17 cellular contexts compared by ENCODE assay signal in the genomic region with DNA sequence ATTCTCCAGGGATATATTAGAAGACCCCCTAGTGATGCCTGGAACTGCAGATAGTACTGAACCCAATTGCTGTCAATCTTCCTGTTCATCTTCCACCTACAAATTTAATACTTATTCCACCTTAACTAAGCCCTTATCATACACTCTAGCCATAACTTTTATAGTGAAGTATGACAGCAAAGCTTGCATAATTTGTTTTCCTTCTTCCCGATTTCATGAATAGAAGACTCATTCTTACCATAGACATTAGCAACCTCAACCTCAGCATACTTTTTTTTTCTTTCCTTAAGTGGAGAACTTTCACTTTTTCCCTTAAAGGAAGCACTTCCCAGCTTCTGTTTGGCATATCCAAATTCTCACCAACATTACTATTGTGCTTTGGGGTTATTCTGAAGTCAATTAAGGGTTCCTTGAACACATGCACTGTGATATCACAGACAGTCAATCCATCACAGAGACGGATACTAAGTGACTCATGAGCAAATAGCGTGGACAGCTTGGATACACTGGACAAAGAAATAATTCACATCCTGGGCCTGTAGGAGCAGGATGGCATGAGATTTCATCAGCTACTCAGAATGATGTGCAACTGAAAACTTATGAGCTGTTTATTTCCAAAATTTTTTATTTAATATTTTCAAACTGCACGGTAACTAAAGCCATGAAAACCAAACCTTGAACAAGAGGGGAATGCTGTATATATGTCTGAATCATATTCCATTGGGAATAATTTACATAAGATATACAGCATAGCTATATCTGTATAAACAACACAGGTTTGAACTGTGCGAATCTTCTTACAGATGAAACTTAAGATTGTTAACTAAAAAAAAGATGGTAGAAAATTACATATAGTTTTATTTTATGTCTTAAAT.
DNase-seq lines count a peak whose midpoint lies in the region; ATAC-seq and TF ChIP-seq lines count a peak whose summit lies in the region.
"Had no signal": no experiment of that assay in that cellular context is flagged by ENCODE, and none has a peak within 500 bp of the region (broad histone marks: within the 10 kb centered on the region; RNA-seq: fewer than 3 reads in every experiment).

No MANE protein-coding gene starts in this region.

- H3K9me3 ChIP-seq in adrenal gland (replicated peaks in 1 of 3), result no peaks in the 10 kb centered on the region
- H3K9me3 ChIP-seq: uterus had no signal

- TF ChIP-seq CTCF in WTC11 (IDR thresholded peaks at IDR 0.05) (no peak), adrenal gland (IDR thresholded peaks at IDR 0.05) (no peak)

- intact Hi-C loops in adrenal gland (cut with DNase I), result no loop called here

- H3K36me3 ChIP-seq in adrenal gland (replicated peaks in 1 of 2), result no peaks in the 10 kb centered on the region
- H3K36me3 ChIP-seq: uterus had no signal

- H3K27me3 ChIP-seq in adrenal gland, result no peaks in the 10 kb centered on the region
- H3K27me3 ChIP-seq: uterus had no signal

- H3K4me3 Mint-ChIP-seq in WTC11, result no peak overlapping the region
- H3K4me3 Mint-ChIP-seq: activated naive CD8-positive, alpha-beta T cell treated with anti-CD3 and anti-CD28 coated beads, Interleukin-2, amount 50 U/mL, for 24 hours; B cell had no signal

- POLR2A ChIA-PET in WTC11 (lab: Charles Lee), result no interaction called here

- CTCF ChIA-PET in WTC11 (lab: Charles Lee), result no interaction called here

- H3K36me3 Mint-ChIP-seq in WTC11, result no peaks in the 10 kb centered on the region

- H3K27ac Mint-ChIP-seq in WTC11, result no peak overlapping the region
- H3K27ac Mint-ChIP-seq: activated naive CD8-positive, alpha-beta T cell treated with anti-CD3 and anti-CD28 coated beads, Interleukin-2, amount 50 U/mL, for 24 hours; B cell had no signal

- H3K4me3 ChIP-seq in adrenal gland, result no peak overlapping the region
- H3K4me3 ChIP-seq: uterus had no signal

- no peaks in the 10 kb centered on the region for H3K4me1 ChIP-seq in adrenal gland (replicated peaks in 1 of 2)
- H3K4me1 ChIP-seq: uterus had no signal

- DNase-seq in AG08396 (ENCODE audit: low spot score) (peak; percentile 12), HS-5 (ENCODE audit: low read depth) (peak; percentile 24), WTC11 (ENCODE audit: low spot score) (no peak), foreskin melanocyte (peak; percentile 87), adrenal gland (no peak), UCSD-AML1 (lab: John Stamatoyannopoulos, UW; ENCODE audit: unreplicated experiment) (no peak)
- DNase-seq: activated naive CD8-positive, alpha-beta T cell treated with anti-CD3 and anti-CD28 coated beads, Interleukin-2, amount 50 U/mL, for 24 hours; effector CD4-positive, alpha-beta T cell; mesendoderm; MV-4-11; NCI-H345; SIG-M5; uterus had no signal

- WGBS in adrenal gland, 4 donors, result 61 to 69% (median 69%) methylated on average over 5 of the region's 5 CpGs

- H3K27me3 Mint-ChIP-seq in WTC11 (ENCODE audit: low read depth), result no peaks in the 10 kb centered on the region
- H3K27me3 Mint-ChIP-seq: activated naive CD8-positive, alpha-beta T cell treated with anti-CD3 and anti-CD28 coated beads, Interleukin-2, amount 50 U/mL, for 24 hours; B cell had no signal

- H3K9me3 Mint-ChIP-seq in WTC11, result no peaks in the 10 kb centered on the region

- peaks cover 7% of the 10 kb centered on the region for H3K4me1 Mint-ChIP-seq in WTC11
- H3K4me1 Mint-ChIP-seq: activated naive CD8-positive, alpha-beta T cell treated with anti-CD3 and anti-CD28 coated beads, Interleukin-2, amount 50 U/mL, for 24 hours; B cell had no signal

- H3K27ac ChIP-seq in adrenal gland, result no peak overlapping the region
- H3K27ac ChIP-seq: uterus, VCaP had no signal

- no peak for ATAC-seq in WTC11
- no peak for ATAC-seq in GM18870 (IDR thresholded peaks at IDR 0.05; ENCODE audit: unreplicated experiment)
- no peak for ATAC-seq in HG02840 (IDR thresholded peaks at IDR 0.05; ENCODE audit: low FRiP score, unreplicated experiment)
- ATAC-seq: activated naive CD8-positive, alpha-beta T cell treated with anti-CD3 and anti-CD28 coated beads, Interleukin-2, amount 50 U/mL, for 24 hours had no signal

- TF ChIP-seq POLR2A in adrenal gland (IDR thresholded peaks at IDR 0.05), result no peak

TF ChIP-seq in WTC11, 78 proteins besides CTCF, POLR2A, EP300 and RAD21:
- no peak for TF ChIP-seq NR3C1 (CRISPR knock-in tag; conservative IDR thresholded peaks at IDR 0.05; ENCODE audit: low read depth)
- peak; percentile 55; the same call in 1 of the 2 replicates for TF ChIP-seq GABPB1 (CRISPR knock-in tag; IDR thresholded peaks at IDR 0.05)

Comparison
In these comparisons a context has a peak if more than half of its experiments do, and no peak if none do; other contexts are left out.
1. DNase-seq: peak in AG08396 (single experiment), HS-5 (single experiment) and foreskin melanocyte (single experiment); none in WTC11 (single experiment), adrenal gland (0 of 7) and UCSD-AML1 (single experiment).